In the genomic region with DNA sequence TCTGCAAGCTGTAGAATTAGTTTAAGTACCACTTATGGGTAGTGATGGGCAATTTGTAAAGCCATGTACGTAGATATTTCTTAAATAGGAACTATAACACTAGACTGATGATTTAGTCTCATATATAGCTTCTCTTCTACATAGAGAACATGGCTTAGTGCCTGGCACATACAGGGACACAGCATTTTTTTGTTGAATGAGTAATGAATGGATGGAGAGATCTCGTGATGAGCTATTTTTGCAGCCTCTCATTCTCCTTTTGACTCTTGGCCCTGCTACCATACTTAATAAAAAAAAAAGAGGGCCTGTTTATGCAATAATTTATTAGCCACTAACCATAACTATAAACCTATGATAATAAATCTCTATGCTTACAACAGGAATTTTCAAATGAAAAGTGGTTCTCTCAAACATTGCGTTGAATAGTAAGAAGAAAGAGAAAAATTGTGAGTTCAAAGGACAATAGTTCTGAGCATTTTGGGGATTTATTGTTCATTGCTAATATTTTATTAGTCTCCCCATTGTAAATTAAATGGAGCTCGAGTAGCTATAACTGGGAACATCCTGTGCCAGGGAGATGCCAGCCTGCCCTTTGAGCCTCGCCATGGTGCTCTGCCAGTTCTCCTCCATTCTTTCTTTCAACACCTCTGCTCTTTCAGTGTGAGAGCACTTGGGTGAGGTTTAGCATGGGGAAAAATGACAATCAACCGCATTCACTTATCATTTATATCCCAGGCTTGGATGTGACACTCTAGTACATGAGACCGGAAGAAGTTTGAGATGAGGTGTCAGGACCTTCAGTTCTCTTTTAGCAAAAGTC, we compare ENCODE assay signal across 20 cellular contexts. TPM values are rescaled to one million over a fixed set of nuclear protein-coding genes. Genes with fewer than 3 reads are reported as not detected.
"Had no signal": no experiment of that assay in that cellular context is flagged by ENCODE, and none has a peak within 500 bp of the region (broad histone marks: within the 10 kb centered on the region; RNA-seq: fewer than 3 reads in every experiment).

No MANE protein-coding gene starts in this region.

- H3K27me3 Mint-ChIP-seq: memory B cell had no signal

- H3K27ac ChIP-seq: foreskin keratinocyte, ovary, SJSA1, spleen had no signal

- H3K36me3 Mint-ChIP-seq: activated CD4-positive, alpha-beta memory T cell treated with anti-CD3 and anti-CD28 coated beads for 36 hours; memory B cell; natural killer cell treated with Interleukin-12 subunit alpha and Interleukin-12 subunit beta and Interleukin-15 and Interleukin-18, amount 100 ng/mL, for 72 hours had no signal

- H3K9me3 ChIP-seq: ovary, SJSA1, spleen, tibial nerve had no signal

- H3K4me1 ChIP-seq: foreskin keratinocyte, spleen had no signal

- H3K27me3 ChIP-seq: ovary, SJSA1, spleen, tibial nerve had no signal

- H3K9me3 Mint-ChIP-seq: activated CD4-positive, alpha-beta memory T cell treated with anti-CD3 and anti-CD28 coated beads for 36 hours; activated naive CD4-positive, alpha-beta T cell treated with anti-CD3 and anti-CD28 coated beads for 36 hours; activated T-cell treated with anti-CD3 and anti-CD28 coated beads, Interleukin-2, amount 50 U/mL, for 72 hours; memory B cell; natural killer cell treated with Interleukin-12 subunit alpha and Interleukin-12 subunit beta and Interleukin-15 and Interleukin-18, amount 100 ng/mL, for 72 hours had no signal

- ATAC-seq: activated T-cell treated with anti-CD3 and anti-CD28 coated beads, Interleukin-2, amount 50 U/mL, for 72 hours; foreskin keratinocyte; natural killer cell treated with Interleukin-12 subunit alpha and Interleukin-12 subunit beta and Interleukin-15 and Interleukin-18, amount 100 ng/mL, for 72 hours; sciatic nerve; stimulated activated naive CD8-positive, alpha-beta T cell treated with anti-CD3 and anti-CD28 coated beads, Interleukin-15, Interleukin-2, amounts not matched to agents 100 U/mL and 50 U/mL, for 24 hours had no signal

- H3K36me3 ChIP-seq: ovary, SJSA1, spleen, tibial nerve had no signal

- H3K4me3 ChIP-seq: ovary, SJSA1, spleen, tibial nerve had no signal

- H3K4me3 Mint-ChIP-seq: activated CD4-positive, alpha-beta memory T cell treated with anti-CD3 and anti-CD28 coated beads for 36 hours; activated naive CD4-positive, alpha-beta T cell treated with anti-CD3 and anti-CD28 coated beads for 36 hours; activated T-cell treated with anti-CD3 and anti-CD28 coated beads, Interleukin-2, amount 50 U/mL, for 72 hours; memory B cell; natural killer cell treated with Interleukin-12 subunit alpha and Interleukin-12 subunit beta and Interleukin-15 and Interleukin-18, amount 100 ng/mL, for 72 hours had no signal

- DNase-seq: activated CD4-positive, alpha-beta memory T cell treated with anti-CD3 and anti-CD28 coated beads for 36 hours; activated CD4-positive, alpha-beta T cell treated with anti-CD3 and anti-CD28 coated beads for 48 hours; activated CD4-positive, CD25-positive, alpha-beta regulatory T cell; activated effector memory CD4-positive, alpha-beta T cell treated with Interleukin-2 at 50 U/mL for 16 hours; activated naive CD4-positive, alpha-beta T cell treated with anti-CD3 and anti-CD28 coated beads for 36 hours; activated T-cell treated with anti-CD3 and anti-CD28 coated beads, Interleukin-2, amount 50 U/mL, for 72 hours; amygdala; effector CD4-positive, alpha-beta T cell; foreskin keratinocyte; hypothalamus; ovary; spleen; stimulated activated CD4-positive, alpha-beta T cell treated with anti-CD3 and anti-CD28 coated beads, Interleukin-4, amount 100 ng/mL, for 24 hours; stimulated activated naive CD8-positive, alpha-beta T cell treated with anti-CD3 and anti-CD28 coated beads, Interleukin-15, Interleukin-2, amounts not matched to agents 100 U/mL and 50 U/mL, for 24 hours; T-helper 1 cell had no signal

RNA-seq across cellular contexts. Expression of a gene that starts 14.7 kb away (rescaled TPM):
- total RNA-seq: foreskin keratinocyte had no signal
